ENCODE assay signal across 2 cellular contexts in the genomic region with DNA sequence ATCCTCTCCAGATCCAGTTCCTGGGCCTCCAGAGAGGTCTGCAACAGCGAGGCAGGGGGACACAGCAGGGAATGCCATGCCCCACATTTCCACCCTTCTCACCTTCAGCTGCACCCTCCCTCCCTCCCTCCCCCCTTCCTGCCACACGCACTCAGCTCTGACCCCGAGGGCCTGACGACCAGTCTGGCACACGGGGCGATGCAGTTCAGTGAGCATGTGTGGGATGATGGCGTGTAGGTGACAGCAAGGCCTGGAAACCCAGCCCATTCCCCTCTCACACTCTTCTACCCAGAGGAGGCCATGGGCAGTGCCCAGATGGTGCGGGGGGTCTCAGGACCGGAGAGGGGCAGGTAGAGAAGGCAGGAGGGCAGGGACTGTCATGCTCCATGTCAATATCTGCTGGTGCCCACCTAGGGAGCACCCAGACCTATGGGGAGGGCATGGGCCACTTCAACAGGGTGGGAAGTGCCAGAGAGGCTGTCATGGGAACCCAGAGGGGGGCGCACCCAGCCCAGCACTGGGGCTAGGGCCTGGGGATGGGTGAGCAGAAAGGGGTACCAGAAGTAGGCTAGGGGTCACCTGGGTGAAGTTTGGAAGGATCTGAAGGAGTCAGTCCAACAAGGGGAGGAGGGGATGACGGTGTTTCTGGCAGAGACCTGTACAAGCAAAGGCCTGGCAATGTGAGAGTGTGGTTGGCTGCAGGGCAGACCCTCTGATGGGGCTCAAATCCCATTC.
TF ChIP-seq lines count a peak whose summit lies in the region.

No MANE protein-coding gene starts in this region.

TF ChIP-seq in SK-N-SH, 30 proteins besides CTCF, POLR2A, EP300 and RAD21 (continued from another document):
- TF ChIP-seq USF2 (IDR thresholded peaks at IDR 0.05; ENCODE audit: borderline replicate concordance, low read depth, low read length) (no peak), JUND (IDR thresholded peaks at IDR 0.05) (no peak), RFX5 (IDR thresholded peaks at IDR 0.05; ENCODE audit: low read length) (no peak), TEAD4 (IDR thresholded peaks at IDR 0.05; ENCODE audit: borderline replicate concordance, insufficient read depth) (no peak), CHD2 (IDR thresholded peaks at IDR 0.05; ENCODE audit: low read length, partially characterized antibody) (no peak), GABPA (IDR thresholded peaks at IDR 0.05; ENCODE audit: low read depth) (no peak), SMC3 (IDR thresholded peaks at IDR 0.05; ENCODE audit: low read depth, low read length) (no peak), ZBTB33 (IDR thresholded peaks at IDR 0.05; ENCODE audit: borderline replicate concordance, low read depth) (no peak), RCOR1 (IDR thresholded peaks at IDR 0.05; ENCODE audit: low read length) (no peak), FOXM1 (IDR thresholded peaks at IDR 0.05; ENCODE audit: low read depth) (no peak), NRF1 (IDR thresholded peaks at IDR 0.05; ENCODE audit: low read depth, low read length) (no peak), FOSL2 (IDR thresholded peaks at IDR 0.05; ENCODE audit: borderline replicate concordance, low read depth) (no peak), PBX3 (IDR thresholded peaks at IDR 0.05) (no peak), GATA2 (CRISPR knock-in tag; IDR thresholded peaks at IDR 0.05) (no peak)

TF ChIP-seq in SK-N-SH treated with all-trans-retinoic acid at 6 μM for 48 hours, 23 proteins besides CTCF, POLR2A, EP300 and RAD21 (continued from another document):
- TF ChIP-seq, protein P1, sequence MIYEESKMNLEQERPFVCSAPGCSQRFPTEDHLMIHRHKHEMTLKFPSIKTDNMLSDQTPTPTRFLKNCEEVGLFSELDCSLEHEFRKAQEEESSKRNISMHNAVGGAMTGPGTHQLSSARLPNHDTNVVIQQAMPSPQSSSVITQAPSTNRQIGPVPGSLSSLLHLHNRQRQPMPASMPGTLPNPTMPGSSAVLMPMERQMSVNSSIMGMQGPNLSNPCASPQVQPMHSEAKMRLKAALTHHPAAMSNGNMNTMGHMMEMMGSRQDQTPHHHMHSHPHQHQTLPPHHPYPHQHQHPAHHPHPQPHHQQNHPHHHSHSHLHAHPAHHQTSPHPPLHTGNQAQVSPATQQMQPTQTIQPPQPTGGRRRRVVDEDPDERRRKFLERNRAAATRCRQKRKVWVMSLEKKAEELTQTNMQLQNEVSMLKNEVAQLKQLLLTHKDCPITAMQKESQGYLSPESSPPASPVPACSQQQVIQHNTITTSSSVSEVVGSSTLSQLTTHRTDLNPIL (CRISPR knock-in tag; IDR thresholded peaks at IDR 0.05; ENCODE audit: low read depth): no peak
- no peak for TF ChIP-seq CSDC2 (CRISPR knock-in tag; IDR thresholded peaks at IDR 0.05)
- no peak for TF ChIP-seq OSR1 (CRISPR knock-in tag; IDR thresholded peaks at IDR 0.05)
- TF ChIP-seq SNAI2 (CRISPR knock-in tag; IDR thresholded peaks at IDR 0.05): no peak
- TF ChIP-seq ZC3H10 (CRISPR knock-in tag; IDR thresholded peaks at IDR 0.05): no peak
- no peak for TF ChIP-seq TSHZ2 (CRISPR knock-in tag; IDR thresholded peaks at IDR 0.05)
- no peak for TF ChIP-seq TOX (CRISPR knock-in tag; IDR thresholded peaks at IDR 0.05; ENCODE audit: borderline replicate concordance)
- no peak for TF ChIP-seq PATZ1 (CRISPR knock-in tag; IDR thresholded peaks at IDR 0.05; ENCODE audit: borderline replicate concordance)
- no peak for TF ChIP-seq CSRNP3 (CRISPR knock-in tag; IDR thresholded peaks at IDR 0.05)
- TF ChIP-seq ARNTL (CRISPR knock-in tag; IDR thresholded peaks at IDR 0.05; ENCODE audit: borderline replicate concordance, low read depth): no peak
- no peak for TF ChIP-seq ZFP30 (CRISPR knock-in tag; IDR thresholded peaks at IDR 0.05)
- no peak for TF ChIP-seq ZNF8 (CRISPR knock-in tag; IDR thresholded peaks at IDR 0.05)
- TF ChIP-seq ZFP3 (CRISPR knock-in tag; IDR thresholded peaks at IDR 0.05): no peak
